ENCODE assay signal across 15 cellular contexts in genomic region chr5:41770799-41771198, GRCh38.
DNase-seq lines count a peak whose midpoint lies in the region; ATAC-seq, FAIRE-seq and TF ChIP-seq lines count a peak whose summit lies in the region.
"Had no signal": no experiment of that assay in that cellular context is flagged by ENCODE, and none has a peak within 500 bp of the region (broad histone marks: within the 10 kb centered on the region; RNA-seq: fewer than 3 reads in every experiment).

No MANE protein-coding gene starts in this region.

- in situ Hi-C loops in brain microvascular endothelial cell (cut with HindIII; ENCODE audit: low pct_ligation_motif_present, low sequenced_read_pairs): no loop called here

- no peaks in the 10 kb centered on the region for H3K27me3 ChIP-seq in brain microvascular endothelial cell (replicated peaks)

- ATAC-seq in GM19324 (IDR thresholded peaks at IDR 0.05; ENCODE audit: low FRiP score, unreplicated experiment) (peak; percentile 79), HG02588 (IDR thresholded peaks at IDR 0.05; ENCODE audit: unreplicated experiment) (peak; percentile 93), HG03175 (IDR thresholded peaks at IDR 0.05; ENCODE audit: unreplicated experiment) (peak; percentile 96)
- ATAC-seq: HepG2 had no signal

- H3K27ac ChIP-seq in brain microvascular endothelial cell: no peak overlapping the region
- H3K27ac ChIP-seq: 22Rv1 had no signal

- DNase-seq in foreskin melanocyte: no peak
- no peak for DNase-seq in NCI-H2029 treated with DMSO at 0.1 percent for 48 hours (lab: John Stamatoyannopoulos, UW)
- DNase-seq in brain microvascular endothelial cell: no peak
- no peak for DNase-seq in activated gamma-delta T cell treated with Interleukin-2 at 50 U/mL for 16 hours
- DNase-seq: activated CD4-positive, alpha-beta T cell treated with anti-CD3 and anti-CD28 coated beads, Interleukin-2, amount 50 U/mL, for 4 hours; foreskin fibroblast; NCI-H1436 treated with DMSO at 0.1 percent for 48 hours; stimulated activated CD4-positive, alpha-beta T cell treated with anti-CD3 and anti-CD28 coated beads, Interleukin-12 subunit alpha, Interleukin-12 subunit beta, amount 100 ng/mL, for 4 hours; stimulated activated CD8-positive, alpha-beta memory T cell treated with anti-CD3 and anti-CD28 coated beads, Interleukin-4, amount 100 ng/mL, for 48 hours had no signal

- no peak overlapping the region for H3K4me3 ChIP-seq in brain microvascular endothelial cell (ENCODE audit: low read depth, low read length)

- no peaks in the 10 kb centered on the region for H3K36me3 ChIP-seq in brain microvascular endothelial cell (replicated peaks)

- FAIRE-seq in A204.1 (lab: Jason Lieb, UNC): peak; percentile 25
- FAIRE-seq: HepG2 had no signal

- no peak for TF ChIP-seq CTCF in brain microvascular endothelial cell (IDR thresholded peaks at IDR 0.05; ENCODE audit: low read depth, low read length, missing control alignments)
